Comparison of ENCODE assay signal across 19 cellular contexts in the genomic region with DNA sequence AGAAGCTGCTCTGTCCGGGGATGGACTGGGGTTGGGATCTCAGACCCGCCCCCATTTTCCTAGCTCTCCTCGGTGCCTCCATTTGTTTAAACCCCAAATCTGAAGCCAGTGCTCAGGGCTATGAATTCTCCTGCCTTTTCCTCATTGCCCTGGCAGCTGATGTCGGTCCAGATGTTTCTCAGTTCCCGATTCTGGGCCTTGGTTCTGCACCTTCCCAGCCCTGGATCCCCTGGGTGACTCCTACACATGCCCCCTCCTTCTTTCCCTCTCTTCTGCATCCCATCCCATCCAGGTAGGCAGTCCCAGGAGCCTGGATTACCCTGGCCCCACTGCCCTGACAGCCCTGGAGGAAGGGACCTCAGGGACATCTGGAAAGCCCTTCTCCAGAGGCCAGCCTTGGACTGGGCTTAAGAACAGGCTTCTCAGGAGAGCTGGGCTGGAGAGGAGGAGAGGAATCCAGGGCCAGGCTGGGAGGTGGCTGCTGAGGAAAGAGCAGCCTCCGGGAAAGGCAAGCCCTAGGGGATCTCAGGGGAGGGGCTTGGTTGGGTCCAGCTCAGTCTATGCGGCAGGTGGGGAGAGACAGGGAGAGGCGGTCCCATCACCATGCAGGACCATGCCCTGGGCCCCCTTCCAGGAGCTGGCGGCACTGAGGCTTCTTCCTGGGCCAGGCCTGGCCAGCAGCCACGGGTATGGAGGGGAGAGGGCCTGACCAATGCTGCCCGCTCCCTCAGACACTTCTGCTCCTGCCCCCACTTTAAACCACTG. TPM values are rescaled to one million over a fixed set of nuclear protein-coding genes. Genes with fewer than 3 reads are reported as not detected.
DNase-seq lines count a peak whose midpoint lies in the region; ATAC-seq and TF ChIP-seq lines count a peak whose summit lies in the region.
"Had no signal": no experiment of that assay in that cellular context is flagged by ENCODE, and none has a peak within 500 bp of the region (broad histone marks: within the 10 kb centered on the region; RNA-seq: fewer than 3 reads in every experiment).

No MANE protein-coding gene starts in this region.

- DNase-seq in Ammon's horn (ENCODE audit: low spot score) = peak; percentile 88
- DNase-seq in RWPE2 (ENCODE audit: low spot score) = peak; percentile 35
- DNase-seq in left ventricle myocardium inferior = peak; percentile 36
- no peak for DNase-seq in trophoblast cell
- no peak for DNase-seq in activated T-cell treated with anti-CD3 and anti-CD28 coated beads, Interleukin-2, amount 50 U/mL, for 72 hours
- DNase-seq in NCI-H187 treated with DMSO at 0.1 percent for 48 hours (lab: John Stamatoyannopoulos, UW) = no peak
- no peak for DNase-seq in amniotic stem cell (lab: John Stamatoyannopoulos, UW)
- DNase-seq: activated CD4-positive, alpha-beta T cell treated with anti-CD3 and anti-CD28 coated beads for 4 hours; activated T-cell treated with anti-CD3 and anti-CD28 coated beads, Interleukin-2, amount 50 U/mL, for 1 hour; foreskin keratinocyte; NCI-H2081; NCI-H748 treated with DMSO at 0.1 percent for 48 hours; SHP77 treated with DMSO at 0.1 percent for 48 hours; T-helper 9 cell had no signal

- H3K27me3 Mint-ChIP-seq in activated T-cell treated with anti-CD3 and anti-CD28 coated beads, Interleukin-2, amount 50 U/mL, for 72 hours (ENCODE audit: low read depth) = peaks cover 2% of the 10 kb centered on the region

- H3K4me2 ChIP-seq in trophoblast cell (ENCODE audit: low read length) = no peak overlapping the region

- H3K9me3 ChIP-seq in RWPE2 (ENCODE audit: severe bottlenecking) (no peaks in the 10 kb centered on the region), left ventricle myocardium inferior (replicated peaks) (no peaks in the 10 kb centered on the region), trophoblast cell (ENCODE audit: insufficient read depth, low read depth, low read length) (peaks cover 3% of the 10 kb centered on the region)
- H3K9me3 ChIP-seq: body of pancreas had no signal

- H4K12ac ChIP-seq in trophoblast cell (ENCODE audit: low read depth, low read length) = no peak overlapping the region

- no peak for TF ChIP-seq CTCF in RWPE2 (IDR thresholded peaks at IDR 0.05; ENCODE audit: poor library complexity, severe bottlenecking)
- TF ChIP-seq CTCF in left ventricle myocardium inferior (IDR thresholded peaks at IDR 0.05; ENCODE audit: borderline replicate concordance) = no peak

- intact Hi-C loops in left ventricle myocardium inferior (cut with micrococcal nuclease) = loop anchor here (5.0 kb wide), 2 partner anchors 128 to 223 kb away; partner anchors contain the start of gene GNAI3

- no peak overlapping the region for H3K27ac Mint-ChIP-seq in activated T-cell treated with anti-CD3 and anti-CD28 coated beads, Interleukin-2, amount 50 U/mL, for 72 hours

- H2AK5ac ChIP-seq in trophoblast cell (ENCODE audit: low read length) = no peak overlapping the region

- no peaks in the 10 kb centered on the region for H3K79me2 ChIP-seq in trophoblast cell (ENCODE audit: control insufficient read depth, insufficient read depth, low read length, poor library complexity)

- no peaks in the 10 kb centered on the region for H3K9me3 Mint-ChIP-seq in activated T-cell treated with anti-CD3 and anti-CD28 coated beads, Interleukin-2, amount 50 U/mL, for 72 hours

- ATAC-seq in RWPE2 (ENCODE audit: low read depth) = no peak
- no peak for ATAC-seq in activated T-cell treated with anti-CD3 and anti-CD28 coated beads, Interleukin-2, amount 50 U/mL, for 72 hours (replicated peaks in 1 of 2)
- ATAC-seq in HG02981 (IDR thresholded peaks at IDR 0.05; ENCODE audit: unreplicated experiment) = no peak
- ATAC-seq: body of pancreas, foreskin keratinocyte, HCT116 had no signal

- H2AFZ ChIP-seq in trophoblast cell (ENCODE audit: insufficient read depth, low read length, poor library complexity) = no peak overlapping the region

- H4K91ac ChIP-seq in trophoblast cell (ENCODE audit: low read depth, low read length) = no peak overlapping the region

- H3K36me3 ChIP-seq in RWPE2 (ENCODE audit: low read depth) (no peaks in the 10 kb centered on the region), left ventricle myocardium inferior (no peaks in the 10 kb centered on the region), trophoblast cell (ENCODE audit: control insufficient read depth in 1 of 2, insufficient read depth in 2 of 2, low read length in 2 of 2) (no peaks in the 10 kb centered on the region)

- H3K27ac ChIP-seq in RWPE2 (ENCODE audit: poor library complexity, severe bottlenecking) = no peak overlapping the region
- no peak overlapping the region for H3K27ac ChIP-seq in left ventricle myocardium inferior (replicated peaks)
- H3K27ac ChIP-seq in trophoblast cell (ENCODE audit: low read depth, low read length) = no peak overlapping the region
- H3K27ac ChIP-seq: body of pancreas, foreskin keratinocyte had no signal

- H3K23ac ChIP-seq in trophoblast cell (ENCODE audit: low read length) = no peak overlapping the region

- no peak overlapping the region for H2BK5ac ChIP-seq in trophoblast cell (ENCODE audit: low read depth, low read length, poor library complexity)

- no peak overlapping the region for H4K8ac ChIP-seq in trophoblast cell (ENCODE audit: low read depth, low read length)

- no CpG with 5 or more reads among the region's 11 CpGs for WGBS in trophoblast cell (ENCODE audit: extremely low coverage, insufficient coverage, insufficient read length)

- H3K18ac ChIP-seq in trophoblast cell (ENCODE audit: low read length) = no peak overlapping the region

- H3K79me1 ChIP-seq in trophoblast cell (ENCODE audit: low read length) = no peaks in the 10 kb centered on the region

- H3K27me3 ChIP-seq in RWPE2 (ENCODE audit: insufficient read depth, poor library complexity, severe bottlenecking) (no peaks in the 10 kb centered on the region), left ventricle myocardium inferior (ENCODE audit: low read depth) (no peaks in the 10 kb centered on the region), trophoblast cell (ENCODE audit: insufficient read depth, low read length) (no peaks in the 10 kb centered on the region)
- H3K27me3 ChIP-seq: body of pancreas had no signal

- H3K4me3 Mint-ChIP-seq in activated T-cell treated with anti-CD3 and anti-CD28 coated beads, Interleukin-2, amount 50 U/mL, for 72 hours = no peak overlapping the region

- H3K4me1 ChIP-seq in RWPE2 (ENCODE audit: insufficient read depth, poor library complexity, severe bottlenecking) = no peaks in the 10 kb centered on the region
- peaks cover 36% of the 10 kb centered on the region for H3K4me1 ChIP-seq in left ventricle myocardium inferior
- H3K4me1 ChIP-seq in trophoblast cell (ENCODE audit: control insufficient read depth in 1 of 2, insufficient read depth in 2 of 2, low read length in 2 of 2) = peaks cover 0 to 3% of the 10 kb centered on the region in 2 experiments
- H3K4me1 ChIP-seq: body of pancreas, foreskin keratinocyte had no signal

- H3K4me1 Mint-ChIP-seq in activated T-cell treated with anti-CD3 and anti-CD28 coated beads, Interleukin-2, amount 50 U/mL, for 72 hours (ENCODE audit: low read depth) = no peaks in the 10 kb centered on the region

- no peak overlapping the region for H2BK120ac ChIP-seq in trophoblast cell (ENCODE audit: insufficient read depth, low read length, poor library complexity)

- H3K4me3 ChIP-seq in RWPE2 (ENCODE audit: severe bottlenecking) (no peak overlapping the region), left ventricle myocardium inferior (no peak overlapping the region), trophoblast cell (ENCODE audit: low read depth, low read length) (no peak overlapping the region)
- H3K4me3 ChIP-seq: body of pancreas had no signal

- no peak overlapping the region for H3K9ac ChIP-seq in trophoblast cell (ENCODE audit: low read length)

- no peaks in the 10 kb centered on the region for H3K36me3 Mint-ChIP-seq in activated T-cell treated with anti-CD3 and anti-CD28 coated beads, Interleukin-2, amount 50 U/mL, for 72 hours (ENCODE audit: insufficient read depth in 2 of 2)

- no peak overlapping the region for H2BK12ac ChIP-seq in trophoblast cell (ENCODE audit: low read length)

- peak overlapping the region; percentile 14 for H3K14ac ChIP-seq in trophoblast cell (ENCODE audit: low read length)

- H3K4ac ChIP-seq in trophoblast cell (ENCODE audit: low read depth, low read length) = no peak overlapping the region

RNA-seq across cellular contexts. Expression of gene EPS8L3, which starts 6.8 kb away (rescaled TPM):
- total RNA-seq in left ventricle myocardium inferior = 0.11 TPM
- not detected in 2 replicates for polyA plus RNA-seq in trophoblast cell (2013)
- not detected for total RNA-seq in activated T-cell treated with anti-CD3 and anti-CD28 coated beads, Interleukin-2, amount 50 U/mL, for 72 hours
- total RNA-seq: foreskin keratinocyte, myocyte, skeletal muscle tissue had no signal
- polyA plus RNA-seq: foreskin keratinocyte had no signal

RNA-seq across cellular contexts. Expression of gene GSTM3, which starts 29.7 kb away (rescaled TPM):
- total RNA-seq in left ventricle myocardium inferior = 93.7 TPM
- 67.7 and 68.6 TPM in 2 replicates for polyA plus RNA-seq in trophoblast cell (2013)
- 10 to 100 TPM in 1 of 2 donors, 1 to 10 TPM in 1; 8.1 to 13.3 TPM for total RNA-seq in activated T-cell treated with anti-CD3 and anti-CD28 coated beads, Interleukin-2, amount 50 U/mL, for 72 hours

RNA-seq across cellular contexts. Expression of gene GSTM5, which starts 58.5 kb away (rescaled TPM):
- 2.4 TPM for total RNA-seq in left ventricle myocardium inferior
- polyA plus RNA-seq in trophoblast cell (2013) = not detected in 2 replicates
- total RNA-seq in activated T-cell treated with anti-CD3 and anti-CD28 coated beads, Interleukin-2, amount 50 U/mL, for 72 hours = 1 to 10 TPM in 1 of 2 donors, under 1 TPM in 1; 0.81 to 1.0 TPM
- total RNA-seq: foreskin keratinocyte, myocyte had no signal
- polyA plus RNA-seq: foreskin keratinocyte had no signal

Comparison
In these comparisons a context has a peak if more than half of its experiments do, and no peak if none do; other contexts are left out.
1. DNase-seq: peak in Ammon's horn (single experiment), RWPE2 (single experiment) and left ventricle myocardium inferior (single experiment); none in trophoblast cell (0 of 2), activated T-cell treated with anti-CD3 and anti-CD28 coated beads, Interleukin-2, amount 50 U/mL, for 72 hours (0 of 2), NCI-H187 treated with DMSO at 0.1 percent for 48 hours (single experiment) and amniotic stem cell (single experiment).